In the genomic region with DNA sequence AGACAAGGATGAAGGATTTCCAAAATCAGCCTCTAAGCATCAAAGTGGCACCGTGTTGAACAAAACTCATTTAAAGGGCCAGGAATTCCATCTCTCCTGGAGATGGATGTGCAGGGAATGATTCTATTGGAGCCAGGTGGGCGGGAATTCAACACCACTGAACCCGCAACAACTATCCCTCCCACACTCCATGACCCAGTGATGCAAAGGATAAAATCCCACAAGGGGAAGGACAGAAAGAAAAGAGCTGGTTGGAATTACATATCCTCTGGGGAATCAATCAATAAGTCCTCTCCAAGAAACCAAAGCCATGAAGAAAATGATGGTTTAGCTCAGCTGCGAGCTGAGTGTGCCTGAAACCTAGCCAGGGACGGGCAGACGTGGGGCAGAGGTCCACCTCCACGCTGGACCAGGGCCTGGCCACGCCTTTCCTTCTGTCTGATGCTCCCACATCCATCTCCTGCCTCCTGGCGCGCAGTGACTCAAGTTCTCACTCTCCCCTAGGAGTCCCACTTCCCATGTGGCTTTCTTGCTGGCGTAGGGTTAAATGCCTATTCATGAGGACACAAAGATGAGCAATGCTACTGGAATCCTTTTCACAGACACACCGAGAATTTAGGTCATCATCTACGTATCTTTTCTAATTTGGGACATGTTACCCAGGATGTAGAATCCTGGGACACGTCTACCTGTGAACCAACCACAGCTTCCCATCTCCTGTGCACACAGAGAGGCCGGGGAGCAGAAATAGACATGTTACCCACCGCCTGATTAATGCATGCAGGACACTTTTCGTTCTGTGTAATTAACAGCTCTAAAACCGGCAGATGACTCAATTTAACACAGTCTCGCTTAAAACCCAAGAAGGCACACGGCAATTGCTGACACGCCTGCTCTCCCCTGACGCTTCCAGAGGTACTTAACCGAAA, we compare ENCODE assay signal across 12 cellular contexts. TPM values are rescaled to one million over a fixed set of nuclear protein-coding genes. Genes with fewer than 3 reads are reported as not detected.
DNase-seq lines count a peak whose midpoint lies in the region; ATAC-seq and TF ChIP-seq lines count a peak whose summit lies in the region.
"Had no signal": no experiment of that assay in that cellular context is flagged by ENCODE, and none has a peak within 500 bp of the region (broad histone marks: within the 10 kb centered on the region; RNA-seq: fewer than 3 reads in every experiment).

No MANE protein-coding gene starts in this region.

- H3K4me1 Mint-ChIP-seq in HFFc6 (ENCODE audit: low read depth) = peaks cover 24% of the 10 kb centered on the region

- H3K4me3 ChIP-seq in astrocyte of the cerebellum (ENCODE audit: low read depth, low read length) (no peak overlapping the region), kidney epithelial cell (ENCODE audit: low read depth, low read length) (no peak overlapping the region)
- H3K4me3 ChIP-seq: K562, PC-9, tibial nerve had no signal

- TF ChIP-seq CTCF in HFFc6 (IDR thresholded peaks at IDR 0.05) (peak; percentile 40), astrocyte of the cerebellum (IDR thresholded peaks at IDR 0.05; ENCODE audit: low read depth, low read length, missing control alignments) (peak; percentile 14), kidney epithelial cell (IDR thresholded peaks at IDR 0.05; ENCODE audit: insufficient read depth, low read length, poor library complexity, severe bottlenecking) (no peak)

- in situ Hi-C loops in astrocyte of the cerebellum (cut with HindIII; ENCODE audit: low sequenced_read_pairs) = no loop called here

- ATAC-seq in HG03139 (IDR thresholded peaks at IDR 0.05; ENCODE audit: unreplicated experiment) = no peak
- ATAC-seq: K562 had no signal

- no peaks in the 10 kb centered on the region for H3K36me3 ChIP-seq in kidney epithelial cell (ENCODE audit: control insufficient read depth, insufficient read depth, low read length)

- no peaks in the 10 kb centered on the region for H3K27me3 ChIP-seq in kidney epithelial cell (ENCODE audit: control insufficient read depth, insufficient read depth, low read length)
- H3K27me3 ChIP-seq: tibial nerve had no signal

- H3K27me3 Mint-ChIP-seq in HFFc6 (ENCODE audit: insufficient read depth) = peaks cover 1% of the 10 kb centered on the region; the same call in 1 of the 2 replicates

- peaks cover 19% of the 10 kb centered on the region for H3K36me3 Mint-ChIP-seq in HFFc6 (ENCODE audit: low read depth)

- DNase-seq in 8988T (peak; percentile 60), HFFc6 (peak; percentile 95), astrocyte of the cerebellum (ENCODE audit: low read depth) (peak; percentile 95), kidney epithelial cell (ENCODE audit: low read depth) (peak; percentile 53), NCI-H1048 (lab: John Stamatoyannopoulos, UW) (no peak)
- no peak for DNase-seq in stimulated activated CD4-positive, alpha-beta T cell treated with anti-CD3 and anti-CD28 coated beads, Interleukin-4, amount 100 ng/mL, for 4 hours
- no peak for DNase-seq in stimulated activated CD4-positive, alpha-beta T cell treated with anti-CD3 and anti-CD28 coated beads, Interleukin-2, amount 100 ng/mL, for 48 hours
- DNase-seq: cortex of kidney, PC-9 had no signal

- 0 out of 2 replicates have a peak, but pooled peaks cover 5% of the 10 kb centered on the region for H3K9me3 Mint-ChIP-seq in HFFc6

- H3K27ac Mint-ChIP-seq in HFFc6 = peak overlapping the region; percentile 98

- peak overlapping the region; percentile 82 for H3K4me3 Mint-ChIP-seq in HFFc6

RNA-seq across cellular contexts. Expression of a gene that starts 48.6 kb away (rescaled TPM):
- total RNA-seq in HFFc6 (2021; fragmentation: NEBNext Ultra II Directional; extraction: Animal tissue kit (Norgen Biotek cat#: 25700)) = 10 to 100 TPM; 57.0 to 76.9 (median 67.6) TPM
- total RNA-seq in kidney epithelial cell = 81.7 and 88.6 TPM in 2 replicates

Comparison
In these comparisons a context has a peak if more than half of its experiments do, and no peak if none do; other contexts are left out.
1. DNase-seq: peak in 8988T (single experiment), HFFc6 (single experiment), astrocyte of the cerebellum (single experiment) and kidney epithelial cell (single experiment); none in stimulated activated CD4-positive, alpha-beta T cell treated with anti-CD3 and anti-CD28 coated beads, Interleukin-4, amount 100 ng/mL, for 4 hours (0 of 2), stimulated activated CD4-positive, alpha-beta T cell treated with anti-CD3 and anti-CD28 coated beads, Interleukin-2, amount 100 ng/mL, for 48 hours (0 of 2) and NCI-H1048 (single experiment).